In genomic region chr12:89632778-89633177, GRCh38 we compare ENCODE assay signal across 20 cellular contexts.
"Had no signal": no experiment of that assay in that cellular context is flagged by ENCODE, and none has a peak within 500 bp of the region (broad histone marks: within the 10 kb centered on the region; RNA-seq: fewer than 3 reads in every experiment).

No MANE protein-coding gene starts in this region.

- H3K4me3 Mint-ChIP-seq: activated naive CD8-positive, alpha-beta T cell; endodermal cell; nephron progenitor cell; T-helper 1 cell treated with Interleukin-12 subunit alpha and Interleukin-12 subunit beta and Interleukin-4 antibody, amounts not matched to agents 30 μg/mL and 1 μg/mL, for 36 hours had no signal

- DNase-seq: activated CD4-positive, alpha-beta T cell treated with anti-CD3 and anti-CD28 coated beads, Interleukin-2, amount 50 U/mL, for 48 hours; endodermal cell; foreskin keratinocyte; hippocampal formation; left lung; mammary epithelial cell; midbrain; nephron progenitor cell; occipital lobe; stimulated activated CD4-positive, alpha-beta T cell treated with anti-CD3 and anti-CD28 coated beads, Interleukin-15, amount 100 ng/mL, for 24 hours; stimulated activated CD4-positive, alpha-beta T cell treated with anti-CD3 and anti-CD28 coated beads, Interleukin-2, amount 100 ng/mL, for 48 hours; testis; upper lobe of right lung; WERI-Rb-1 had no signal

- H3K4me1 Mint-ChIP-seq: endodermal cell, nephron progenitor cell had no signal

- H3K27ac ChIP-seq: cardiac muscle cell, foreskin keratinocyte, left lung, prostate gland, right atrium auricular region, testis, upper lobe of right lung, WERI-Rb-1 had no signal

- H3K4me1 ChIP-seq: left lung, prostate gland, right atrium auricular region, testis, upper lobe of right lung had no signal

- ATAC-seq: foreskin keratinocyte, left lung, upper lobe of right lung had no signal

- H3K4me3 ChIP-seq: cardiac muscle cell, left lung, prostate gland, right atrium auricular region, testis, upper lobe of right lung had no signal

- H3K27me3 Mint-ChIP-seq: activated naive CD8-positive, alpha-beta T cell had no signal

- FAIRE-seq: keratinocyte had no signal

- H3K27me3 ChIP-seq: cardiac muscle cell, foreskin keratinocyte, left lung, right atrium auricular region, testis, upper lobe of right lung had no signal

- H3K9me3 Mint-ChIP-seq: endodermal cell; nephron progenitor cell; T-helper 1 cell treated with Interleukin-12 subunit alpha and Interleukin-12 subunit beta and Interleukin-4 antibody, amounts not matched to agents 30 μg/mL and 1 μg/mL, for 36 hours had no signal

- H3K27ac Mint-ChIP-seq: activated naive CD8-positive, alpha-beta T cell; endodermal cell; nephron progenitor cell; T-helper 1 cell treated with Interleukin-12 subunit alpha and Interleukin-12 subunit beta and Interleukin-4 antibody, amounts not matched to agents 30 μg/mL and 1 μg/mL, for 36 hours had no signal

- H3K9me3 ChIP-seq: left lung, prostate gland, right atrium auricular region, testis, upper lobe of right lung had no signal

- H3K36me3 ChIP-seq: prostate gland had no signal
